ENCODE assay signal across 13 cellular contexts in the genomic region with DNA sequence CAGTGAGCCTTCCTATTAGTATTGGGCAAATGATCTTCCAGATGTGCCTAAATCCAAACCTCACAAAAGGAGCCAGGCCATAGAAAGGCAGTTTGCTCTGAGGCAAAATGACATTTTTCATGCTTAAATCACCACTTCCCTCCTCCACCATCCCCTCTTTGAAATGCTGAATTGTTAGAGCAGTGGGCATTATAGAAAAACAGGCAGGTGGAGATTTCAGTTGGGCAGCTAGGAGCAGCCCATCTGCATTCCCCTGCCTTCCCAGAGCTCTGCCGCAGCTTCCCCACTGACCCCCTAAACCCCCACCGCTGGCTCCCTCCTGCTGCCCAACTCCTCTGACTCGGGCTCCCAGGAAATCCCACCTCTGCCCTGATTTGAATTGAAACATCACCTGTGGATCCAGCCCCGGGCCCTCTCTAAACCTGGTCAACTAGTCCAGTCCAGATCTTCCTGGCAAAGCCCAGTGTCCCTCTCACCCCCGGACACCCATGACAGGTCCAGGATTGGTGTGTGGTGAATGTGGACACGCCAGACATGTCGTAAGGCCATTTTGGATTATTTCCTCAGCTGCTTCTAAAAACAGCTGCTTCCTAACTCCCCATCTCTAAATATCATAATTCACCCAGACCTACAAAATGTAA.
DNase-seq lines count a peak whose midpoint lies in the region; ATAC-seq and TF ChIP-seq lines count a peak whose summit lies in the region.
"Had no signal": no experiment of that assay in that cellular context is flagged by ENCODE, and none has a peak within 500 bp of the region (broad histone marks: within the 10 kb centered on the region; RNA-seq: fewer than 3 reads in every experiment).

No MANE protein-coding gene starts in this region.

- no peak overlapping the region for H2BK15ac ChIP-seq in H9 (ENCODE audit: low read depth, low read length)

- WGBS in psoas muscle, 3 donors = 25 to 29% (median 27%) methylated on average over 7 of the region's 7 CpGs
- WGBS in H9 (ENCODE audit: extremely low coverage, insufficient read length, low lambda C conversion rate) = no CpG with 5 or more reads among the region's 7 CpGs

- H3K36me3 Mint-ChIP-seq in GM23338 (ENCODE audit: low read depth) = peaks cover 9% of the 10 kb centered on the region; the same call in 1 of the 3 replicates
- 0 out of 7 replicates have a peak, but pooled peaks cover 0 to 7% (median 3%) of the 10 kb centered on the region in 3 experiments for H3K36me3 Mint-ChIP-seq in H9 (ENCODE audit: insufficient read depth in 1 of 3, low read depth in 3 of 3)

- no peak overlapping the region for H3K18ac ChIP-seq in H9 (ENCODE audit: insufficient read length, low read depth, low read length)

- no peak overlapping the region; the same call in 1 of the 2 replicates for H3K27ac ChIP-seq in GM23338 (ENCODE audit: low read depth)
- no peak overlapping the region for H3K27ac ChIP-seq in SK-N-MC
- no peak overlapping the region for H3K27ac ChIP-seq in psoas muscle
- no peak overlapping the region for H3K27ac ChIP-seq in H9 (ENCODE audit: insufficient read length, low read depth, low read length)
- H3K27ac ChIP-seq: A549, SJSA1 had no signal

- H3K79me2 ChIP-seq in GM23338 (replicated peaks; ENCODE audit: insufficient read depth) (no peaks in the 10 kb centered on the region), H9 (ENCODE audit: insufficient read depth, low read length) (no peaks in the 10 kb centered on the region)

- H4K20me1 ChIP-seq in GM23338 (replicated peaks; ENCODE audit: insufficient read depth) = no peaks in the 10 kb centered on the region
- no peaks in the 10 kb centered on the region for H4K20me1 ChIP-seq in H9 (ENCODE audit: control insufficient read depth, insufficient read depth, insufficient read length)

- no peak overlapping the region for H4K8ac ChIP-seq in H9 (replicated peaks; ENCODE audit: insufficient read length, low read depth, low read length)

- H3K4me2 ChIP-seq in GM23338 (peak overlapping the region; percentile 17; the same call in 1 of the 2 replicates), H9 (ENCODE audit: insufficient read depth, insufficient read length, low read length) (no peak overlapping the region)
- H3K4me2 ChIP-seq: A549 had no signal

- H3K36me3 ChIP-seq in GM23338 (ENCODE audit: insufficient read depth) (no peaks in the 10 kb centered on the region), SK-N-MC (ENCODE audit: insufficient read depth, low read length) (no peaks in the 10 kb centered on the region), psoas muscle (ENCODE audit: insufficient read depth in 1 of 2, low read depth in 1 of 2) (no peaks in the 10 kb centered on the region)
- H3K36me3 ChIP-seq: SJSA1 had no signal

- no peak overlapping the region for H2BK12ac ChIP-seq in H9 (ENCODE audit: insufficient read length, low read depth, low read length)

- H2BK5ac ChIP-seq in H9 (ENCODE audit: insufficient read length, low read length) = no peak overlapping the region

- no peak overlapping the region for H3K56ac ChIP-seq in H9 (ENCODE audit: insufficient read length, low read depth, low read length)

- H3K9me2 ChIP-seq in GM23338 (ENCODE audit: insufficient read depth) = 0 out of 2 replicates have a peak, but pooled peaks cover 12% of the 10 kb centered on the region

- H4K5ac ChIP-seq in H9 (ENCODE audit: insufficient read length, low read depth, low read length) = no peak overlapping the region

- intact Hi-C loops in psoas muscle (cut with DNase I) = no loop called here

- H3K4me3 ChIP-seq in GM23338 (0 out of 2 replicates have a peak overlapping the region, but pooled peaks have one; percentile 9), SK-N-MC (peak overlapping the region; percentile 14; the same call in 1 of the 2 replicates), psoas muscle (no peak overlapping the region)
- H3K4me3 ChIP-seq: A549, GM12878, SJSA1 had no signal

- no peak overlapping the region for H2BK20ac ChIP-seq in H9 (ENCODE audit: low read depth, low read length, poor library complexity, severe bottlenecking)

- H2AK5ac ChIP-seq in H9 (ENCODE audit: insufficient read length, low read length) = no peak overlapping the region

- peak; percentile 78 for ATAC-seq in GM23338
- ATAC-seq in psoas muscle = peak; percentile 51 to 80 (median 66)

- H3T11ph ChIP-seq in H9 (ENCODE audit: low read length) = no peak overlapping the region

- H3K9ac ChIP-seq in SK-N-MC (ENCODE audit: insufficient read length) (no peak overlapping the region), H9 (ENCODE audit: extremely low read depth, insufficient read length, low read length) (no peak overlapping the region)

- peaks cover 10% of the 10 kb centered on the region for H3K9me3 Mint-ChIP-seq in GM23338
- peaks cover 6 to 8% of the 10 kb centered on the region in 2 experiments; a peak in 4 of 5 replicates for H3K9me3 Mint-ChIP-seq in H9

- H3K9me3 ChIP-seq in SK-N-MC (ENCODE audit: low read depth, low read length) (no peaks in the 10 kb centered on the region), psoas muscle (no peaks in the 10 kb centered on the region), H9 (ENCODE audit: control insufficient read depth, low read depth, low read length) (no peaks in the 10 kb centered on the region)
- H3K9me3 ChIP-seq: A549, SJSA1 had no signal

- H3K79me1 ChIP-seq in H9 (ENCODE audit: insufficient read depth, low read depth, low read length, poor library complexity, severe bottlenecking) = no peaks in the 10 kb centered on the region

- H3K4me1 Mint-ChIP-seq in GM23338 (peaks cover 25% of the 10 kb centered on the region), H9 (peaks cover 27 to 28% of the 10 kb centered on the region in 2 experiments)

- H4K91ac ChIP-seq in H9 (ENCODE audit: insufficient read length, low read depth, low read length) = no peak overlapping the region

- H2AFZ ChIP-seq in GM23338 (peak overlapping the region; percentile 56; the same call in 1 of the 2 replicates), H9 (ENCODE audit: low read length) (no peak overlapping the region)

- H3K14ac ChIP-seq in H9 (ENCODE audit: insufficient read depth, low read length) = no peak overlapping the region

- H3K27me3 ChIP-seq in GM23338 (ENCODE audit: insufficient read depth) (no peaks in the 10 kb centered on the region), psoas muscle (ENCODE audit: insufficient read depth in 3 of 3, low read length in 2 of 3) (no peaks in the 10 kb centered on the region), H9 (ENCODE audit: insufficient read depth, low read length) (no peaks in the 10 kb centered on the region)
- H3K27me3 ChIP-seq: SJSA1 had no signal

- no peaks in the 10 kb centered on the region for H3K23me2 ChIP-seq in H9 (ENCODE audit: insufficient read length, low read depth, low read length, poor library complexity, severe bottlenecking)

- H3K4me1 ChIP-seq in GM23338 (ENCODE audit: insufficient read depth) (peaks cover 20% of the 10 kb centered on the region), psoas muscle (no peaks in the 10 kb centered on the region), H9 (ENCODE audit: insufficient read depth, low read length) (peaks cover 2% of the 10 kb centered on the region; the same call in 1 of the 2 replicates)
- H3K4me1 ChIP-seq: A549, SJSA1 had no signal

- H2BK120ac ChIP-seq in H9 (ENCODE audit: low read depth, low read length, poor library complexity, severe bottlenecking) = no peak overlapping the region

- no peak overlapping the region for H3K4ac ChIP-seq in H9 (ENCODE audit: low read depth, low read length)

- H3K27me3 Mint-ChIP-seq in GM23338 (ENCODE audit: insufficient read depth, low read depth, poor library complexity) = peaks cover 1% of the 10 kb centered on the region
- H3K27me3 Mint-ChIP-seq in H9 (ENCODE audit: low read depth) = no peaks in the 10 kb centered on the region

- H3K4me3 Mint-ChIP-seq in GM23338 (no peak overlapping the region), H9 (no peak overlapping the region; a peak in 1 of 5 replicates)

- H3K27ac Mint-ChIP-seq in GM23338 (no peak overlapping the region), H9 (peak overlapping the region in 1 of 3 experiments; percentile 84; a peak in 3 of 7 replicates)

- H3K23ac ChIP-seq in H9 (ENCODE audit: insufficient read length, low read depth, low read length) = no peak overlapping the region

- DNase-seq in GM23338 (ENCODE audit: low spot score) (peak; percentile 25), SK-N-MC (ENCODE audit: low read depth, low spot score) (no peak), left kidney (ENCODE audit: low read depth, low spot score) (peak; percentile 25), psoas muscle (no peak), DMS53 treated with DMSO at 0.1 percent for 48 hours (lab: John Stamatoyannopoulos, UW; ENCODE audit: unreplicated experiment) (no peak), SK-N-DZ (ENCODE audit: low spot score) (no peak), H9 (no peak), MV-4-11 (lab: John Stamatoyannopoulos, UW) (no peak)
- DNase-seq: GDM1; NK-92 treated with Interleukin-12 subunit alpha and Interleukin-12 subunit beta, amount 100 ng/mL, for 24 hours had no signal

- no peaks in the 10 kb centered on the region for H3F3A ChIP-seq in GM23338 (replicated peaks; ENCODE audit: low read depth)

- TF ChIP-seq CTCF in GM23338 (conservative IDR thresholded peaks at IDR 0.05; ENCODE audit: low read depth in 2 of 2) = no peak
- TF ChIP-seq CTCF in psoas muscle (IDR thresholded peaks at IDR 0.05) = no peak
- no peak for TF ChIP-seq CTCF in H9 (conservative IDR thresholded peaks at IDR 0.05)

TF ChIP-seq in GM23338, 12 proteins besides CTCF, POLR2A, EP300 and RAD21 (continues in another document):
- TF ChIP-seq JUNB (IDR thresholded peaks at IDR 0.05; ENCODE audit: unreplicated experiment) (no peak), STAT1 (IDR thresholded peaks at IDR 0.05; ENCODE audit: unreplicated experiment) (no peak), EZH2phosphoT487 (IDR thresholded peaks at IDR 0.05; ENCODE audit: unreplicated experiment) (no peak), EZH2 (IDR thresholded peaks at IDR 0.05; ENCODE audit: low read depth, unreplicated experiment) (no peak), ZNF114 (CRISPR knock-in tag; IDR thresholded peaks at IDR 0.05) (no peak)
- TF ChIP-seq, protein P1, sequence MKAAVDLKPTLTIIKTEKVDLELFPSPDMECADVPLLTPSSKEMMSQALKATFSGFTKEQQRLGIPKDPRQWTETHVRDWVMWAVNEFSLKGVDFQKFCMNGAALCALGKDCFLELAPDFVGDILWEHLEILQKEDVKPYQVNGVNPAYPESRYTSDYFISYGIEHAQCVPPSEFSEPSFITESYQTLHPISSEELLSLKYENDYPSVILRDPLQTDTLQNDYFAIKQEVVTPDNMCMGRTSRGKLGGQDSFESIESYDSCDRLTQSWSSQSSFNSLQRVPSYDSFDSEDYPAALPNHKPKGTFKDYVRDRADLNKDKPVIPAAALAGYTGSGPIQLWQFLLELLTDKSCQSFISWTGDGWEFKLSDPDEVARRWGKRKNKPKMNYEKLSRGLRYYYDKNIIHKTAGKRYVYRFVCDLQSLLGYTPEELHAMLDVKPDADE (IDR thresholded peaks at IDR 0.05) = no peak

Comparison
In these comparisons a context has a peak if more than half of its experiments do, and no peak if none do; other contexts are left out.
1. DNase-seq: peak in GM23338 (single experiment) and left kidney (single experiment); none in SK-N-MC (single experiment), psoas muscle (0 of 2), DMS53 treated with DMSO at 0.1 percent for 48 hours (single experiment), SK-N-DZ (single experiment), H9 (single experiment) and MV-4-11 (single experiment).